In the genomic region with DNA sequence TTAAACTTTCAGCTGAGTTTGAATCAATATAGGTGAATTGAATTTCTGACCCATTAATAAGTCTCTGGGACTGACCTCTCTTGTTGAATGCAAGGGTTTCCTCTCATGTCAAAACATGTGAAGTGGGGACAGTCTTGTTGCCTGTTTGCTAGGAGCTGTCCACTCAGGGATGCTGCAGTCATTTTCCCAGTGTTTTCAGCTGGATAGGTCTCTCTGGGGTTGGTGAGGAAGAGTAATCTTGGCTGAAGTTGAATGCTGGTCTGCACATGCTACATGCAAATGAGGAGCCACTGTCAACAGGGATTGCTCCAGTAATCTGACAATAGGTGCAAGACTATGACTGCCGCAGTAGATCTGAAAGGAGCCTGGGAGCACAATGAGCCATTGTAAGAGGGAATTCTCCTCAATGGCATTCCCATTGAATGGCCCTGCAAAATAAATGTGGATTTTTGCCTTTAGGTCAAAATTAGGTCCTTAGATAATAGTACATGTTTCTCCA, we compare ENCODE assay signal across 21 cellular contexts. TPM values are rescaled to one million over a fixed set of nuclear protein-coding genes. Genes with fewer than 3 reads are reported as not detected.
DNase-seq lines count a peak whose midpoint lies in the region; ATAC-seq and TF ChIP-seq lines count a peak whose summit lies in the region.
"Had no signal": no experiment of that assay in that cellular context is flagged by ENCODE, and none has a peak within 500 bp of the region (broad histone marks: within the 10 kb centered on the region; RNA-seq: fewer than 3 reads in every experiment).

No MANE protein-coding gene starts in this region.

- H3K27me3 Mint-ChIP-seq in activated CD4-positive, alpha-beta T cell treated with anti-CD3 and anti-CD28 coated beads, Interleukin-2, amount 10 ng/mL, durations not matched to agents 7 days and 5 days: no peaks in the 10 kb centered on the region
- H3K27me3 Mint-ChIP-seq in activated T-helper 17 cell treated with anti-CD3 and anti-CD28 coated beads, Interleukin-2, amount 50 U/mL, for 72 hours: peaks cover 4% of the 10 kb centered on the region
- H3K27me3 Mint-ChIP-seq in natural killer cell treated with Interleukin-12 subunit alpha and Interleukin-12 subunit beta and Interleukin-15 and Interleukin-18, amount 100 ng/mL, for 72 hours: no peaks in the 10 kb centered on the region

- peaks cover 0 to 4% of the 10 kb centered on the region in 2 donors for H3K27me3 ChIP-seq in tibial artery
- H3K27me3 ChIP-seq: BLaER1 had no signal

- H3K27ac Mint-ChIP-seq in activated CD4-positive, alpha-beta T cell treated with anti-CD3 and anti-CD28 coated beads, Interleukin-2, amount 10 ng/mL, durations not matched to agents 7 days and 5 days: peak overlapping the region; percentile 61
- no peak overlapping the region for H3K27ac Mint-ChIP-seq in activated T-helper 17 cell treated with anti-CD3 and anti-CD28 coated beads, Interleukin-2, amount 50 U/mL, for 72 hours
- H3K27ac Mint-ChIP-seq in natural killer cell treated with Interleukin-12 subunit alpha and Interleukin-12 subunit beta and Interleukin-15 and Interleukin-18, amount 100 ng/mL, for 72 hours: peak overlapping the region; percentile 53 to 83
- H3K27ac Mint-ChIP-seq: CD8-positive, alpha-beta T cell; IgD-negative memory B cell had no signal

- no peak for ATAC-seq in activated T-helper 17 cell treated with anti-CD3 and anti-CD28 coated beads, Interleukin-2, amount 50 U/mL, for 72 hours (replicated peaks)
- peak in 1 of 2 donors; percentile 20 for ATAC-seq in natural killer cell treated with Interleukin-12 subunit alpha and Interleukin-12 subunit beta and Interleukin-15 and Interleukin-18, amount 100 ng/mL, for 72 hours
- ATAC-seq: A549; CD8-positive, alpha-beta T cell had no signal

- no peak for TF ChIP-seq CTCF in tibial artery (IDR thresholded peaks at IDR 0.05)

- H3K4me3 Mint-ChIP-seq in activated CD4-positive, alpha-beta T cell treated with anti-CD3 and anti-CD28 coated beads, Interleukin-2, amount 10 ng/mL, durations not matched to agents 7 days and 5 days: peak overlapping the region; percentile 23
- peak overlapping the region; percentile 7 for H3K4me3 Mint-ChIP-seq in activated T-helper 17 cell treated with anti-CD3 and anti-CD28 coated beads, Interleukin-2, amount 50 U/mL, for 72 hours
- peak overlapping the region; percentile 69 for H3K4me3 Mint-ChIP-seq in natural killer cell treated with Interleukin-12 subunit alpha and Interleukin-12 subunit beta and Interleukin-15 and Interleukin-18, amount 100 ng/mL, for 72 hours
- H3K4me3 Mint-ChIP-seq: CD8-positive, alpha-beta T cell; IgD-negative memory B cell had no signal

- intact Hi-C loops in tibial artery (cut with DNase I; ENCODE audit: low total_unique reads): no loop called here

- POLR2A ChIA-PET in activated CD4-positive, alpha-beta T cell treated with anti-CD3 and anti-CD28 coated beads, Interleukin-2, amount 10 ng/mL, durations not matched to agents 7 days and 5 days (lab: Charles Lee): interaction anchor here (0.6 kb wide), 1 partner anchor 359 kb away, joined by 3 read pairs; no protein-coding TSS in a partner anchor

- no peak for DNase-seq in activated CD4-positive, alpha-beta T cell treated with anti-CD3 and anti-CD28 coated beads, Interleukin-2, amount 10 ng/mL, durations not matched to agents 7 days and 5 days
- no peak for DNase-seq in activated CD4-positive, alpha-beta T cell treated with anti-CD3 and anti-CD28 coated beads for 48 hours
- no peak for DNase-seq in natural killer cell treated with Interleukin-12 subunit alpha and Interleukin-12 subunit beta and Interleukin-15 and Interleukin-18, amount 100 ng/mL, for 72 hours (ENCODE audit: low spot score)
- DNase-seq in NCI-H1436 treated with DMSO at 0.1 percent for 48 hours (lab: John Stamatoyannopoulos, UW): no peak
- no peak for DNase-seq in tibial artery
- DNase-seq: CD8-positive, alpha-beta T cell; DMS53; MM.1S; NCI-H1105; NCI-H1694; NCI-H510A; NCI-H82; RPMI8226; SHP77 treated with DMSO at 0.1 percent for 48 hours had no signal

- peaks cover 22% of the 10 kb centered on the region for H3K9me3 Mint-ChIP-seq in activated CD4-positive, alpha-beta T cell treated with anti-CD3 and anti-CD28 coated beads, Interleukin-2, amount 10 ng/mL, durations not matched to agents 7 days and 5 days
- H3K9me3 Mint-ChIP-seq in activated T-helper 17 cell treated with anti-CD3 and anti-CD28 coated beads, Interleukin-2, amount 50 U/mL, for 72 hours: no peaks in the 10 kb centered on the region
- peaks cover 7% of the 10 kb centered on the region for H3K9me3 Mint-ChIP-seq in natural killer cell treated with Interleukin-12 subunit alpha and Interleukin-12 subunit beta and Interleukin-15 and Interleukin-18, amount 100 ng/mL, for 72 hours

- no peaks in the 10 kb centered on the region for H3K4me1 ChIP-seq in tibial artery
- H3K4me1 ChIP-seq: A549, BLaER1 had no signal

- peaks cover 17% of the 10 kb centered on the region for H3K9me3 ChIP-seq in KOPT-K1 (ENCODE audit: insufficient read depth, low read length, poor library complexity, severe bottlenecking)
- no peaks in the 10 kb centered on the region for H3K9me3 ChIP-seq in tibial artery

- H3K27ac ChIP-seq in KOPT-K1 (ENCODE audit: low read depth, low read length, poor library complexity, severe bottlenecking) (peak overlapping the region; percentile 89), tibial artery (no peak overlapping the region)
- H3K27ac ChIP-seq: A549, BLaER1 had no signal

- no peaks in the 10 kb centered on the region for H3K36me3 ChIP-seq in KOPT-K1 (ENCODE audit: insufficient read depth, low read length)
- H3K36me3 ChIP-seq in tibial artery: no peaks in the 10 kb centered on the region
- H3K36me3 ChIP-seq: BLaER1 had no signal

- CTCF ChIA-PET in activated CD4-positive, alpha-beta T cell treated with anti-CD3 and anti-CD28 coated beads, Interleukin-2, amount 10 ng/mL, durations not matched to agents 7 days and 5 days (lab: Charles Lee): interaction anchor here (0.5 to 1.6 kb wide), 5 partner anchors 8 to 389 kb away, joined by 3 to 8 read pairs (median 4); no protein-coding TSS in a partner anchor

- no peak overlapping the region for H3K4me3 ChIP-seq in tibial artery
- H3K4me3 ChIP-seq: A549, BLaER1 had no signal

- peaks cover 65% of the 10 kb centered on the region for H3K4me1 Mint-ChIP-seq in activated CD4-positive, alpha-beta T cell treated with anti-CD3 and anti-CD28 coated beads, Interleukin-2, amount 10 ng/mL, durations not matched to agents 7 days and 5 days
- peaks cover 5% of the 10 kb centered on the region for H3K4me1 Mint-ChIP-seq in activated T-helper 17 cell treated with anti-CD3 and anti-CD28 coated beads, Interleukin-2, amount 50 U/mL, for 72 hours
- peaks cover 54 to 60% of the 10 kb centered on the region in 2 donors for H3K4me1 Mint-ChIP-seq in natural killer cell treated with Interleukin-12 subunit alpha and Interleukin-12 subunit beta and Interleukin-15 and Interleukin-18, amount 100 ng/mL, for 72 hours (ENCODE audit: low read depth in 2 of 2)
- H3K4me1 Mint-ChIP-seq: IgD-negative memory B cell had no signal

- H3K36me3 Mint-ChIP-seq in activated CD4-positive, alpha-beta T cell treated with anti-CD3 and anti-CD28 coated beads, Interleukin-2, amount 10 ng/mL, durations not matched to agents 7 days and 5 days (ENCODE audit: low read depth): peaks cover 36% of the 10 kb centered on the region
- H3K36me3 Mint-ChIP-seq in activated T-helper 17 cell treated with anti-CD3 and anti-CD28 coated beads, Interleukin-2, amount 50 U/mL, for 72 hours (ENCODE audit: low read depth): no peaks in the 10 kb centered on the region
- peaks cover 17% of the 10 kb centered on the region for H3K36me3 Mint-ChIP-seq in natural killer cell treated with Interleukin-12 subunit alpha and Interleukin-12 subunit beta and Interleukin-15 and Interleukin-18, amount 100 ng/mL, for 72 hours
- H3K36me3 Mint-ChIP-seq: CD8-positive, alpha-beta T cell; IgD-negative memory B cell had no signal

RNA-seq across cellular contexts. Expression of gene IL1RL1, which starts 34.1 kb away (rescaled TPM):
- total RNA-seq in activated CD4-positive, alpha-beta T cell treated with anti-CD3 and anti-CD28 coated beads, Interleukin-2, amount 10 ng/mL, durations not matched to agents 7 days and 5 days: under 1 TPM in 1 of 2 experiments, not detected in 1; 0.12 TPM
- total RNA-seq in activated T-helper 17 cell treated with anti-CD3 and anti-CD28 coated beads, Interleukin-2, amount 50 U/mL, for 72 hours: under 1 TPM; 0.24 to 0.79 TPM
- 10 to 100 TPM; 36.3 to 57.7 TPM for total RNA-seq in natural killer cell treated with Interleukin-12 subunit alpha and Interleukin-12 subunit beta and Interleukin-15 and Interleukin-18, amount 100 ng/mL, for 72 hours
- total RNA-seq: CD8-positive, alpha-beta T cell; H1; LHCN-M2 had no signal

Comparison
In these comparisons a context has a peak if more than half of its experiments do, and no peak if none do; other contexts are left out.
1. H3K4me3 Mint-ChIP-seq: peak in every context shown above with its lines; median percentile 69 in natural killer cell treated with Interleukin-12 subunit alpha and Interleukin-12 subunit beta and Interleukin-15 and Interleukin-18, amount 100 ng/mL, for 72 hours; 23 in activated CD4-positive, alpha-beta T cell treated with anti-CD3 and anti-CD28 coated beads, Interleukin-2, amount 10 ng/mL, durations not matched to agents 7 days and 5 days; 7 in activated T-helper 17 cell treated with anti-CD3 and anti-CD28 coated beads, Interleukin-2, amount 50 U/mL, for 72 hours.
2. RNA of gene IL1RL1, which starts 34.1 kb away (total RNA-seq): 36.3 to 57.7 TPM in natural killer cell treated with Interleukin-12 subunit alpha and Interleukin-12 subunit beta and Interleukin-15 and Interleukin-18, amount 100 ng/mL, for 72 hours; 0.24 to 0.79 TPM in activated T-helper 17 cell treated with anti-CD3 and anti-CD28 coated beads, Interleukin-2, amount 50 U/mL, for 72 hours and 0.12 TPM in activated CD4-positive, alpha-beta T cell treated with anti-CD3 and anti-CD28 coated beads, Interleukin-2, amount 10 ng/mL, durations not matched to agents 7 days and 5 days; every median in the first group is over 10 times any median in the second.